ENCODE assay signal across 25 cellular contexts in the genomic region with DNA sequence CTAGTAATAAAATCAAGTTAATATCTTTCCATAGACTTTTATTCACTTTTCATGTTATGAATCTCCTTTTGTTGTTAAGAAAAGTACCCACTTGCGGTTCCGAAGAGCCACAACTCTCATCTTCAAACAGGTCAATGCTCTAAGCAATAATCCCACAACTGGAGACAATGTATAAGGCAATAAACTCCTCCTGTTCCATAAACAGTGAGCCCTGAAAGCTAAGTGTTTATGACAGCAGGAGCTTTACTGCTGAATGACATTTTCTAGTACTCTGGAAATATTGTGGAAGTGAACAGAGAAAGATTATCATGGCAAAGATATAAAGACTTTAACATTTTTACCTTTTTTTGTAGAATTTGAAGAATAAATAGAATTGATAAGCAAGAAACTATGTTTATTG.
"Had no signal": no experiment of that assay in that cellular context is flagged by ENCODE, and none has a peak within 500 bp of the region (broad histone marks: within the 10 kb centered on the region; RNA-seq: fewer than 3 reads in every experiment).

No MANE protein-coding gene starts in this region.

- H3K27me3 ChIP-seq: colonic mucosa, esophagus squamous epithelium, gastrocnemius medialis, heart left ventricle, hepatocyte, left lung had no signal

- H3K36me3 ChIP-seq: colonic mucosa, esophagus squamous epithelium, gastrocnemius medialis, heart left ventricle, left lung, lower lobe of right lung had no signal

- H3K4me3 Mint-ChIP-seq: dendritic cell treated with granulocyte-macrophage colony-stimulating factor and Interleukin-4, amounts not matched to agents 40 ng/mL and 50 ng/mL, for 4 days; effector memory CD8-positive, alpha-beta T cell; endodermal cell; immature natural killer cell; mesothelial cell of epicardium had no signal

- H3K4me2 ChIP-seq: hepatocyte had no signal

- H3K36me3 Mint-ChIP-seq: immature natural killer cell, mesothelial cell of epicardium had no signal

- H3K4me1 ChIP-seq: esophagus squamous epithelium, gastrocnemius medialis, heart left ventricle, left lung, lower lobe of right lung had no signal

- H3K9me3 ChIP-seq: colonic mucosa, esophagus squamous epithelium, gastrocnemius medialis, left lung, lower lobe of right lung had no signal

- H3K27me3 Mint-ChIP-seq: dendritic cell treated with granulocyte-macrophage colony-stimulating factor and Interleukin-4, amounts not matched to agents 40 ng/mL and 50 ng/mL, for 4 days; effector memory CD8-positive, alpha-beta T cell had no signal

- DNase-seq: colonic mucosa; cortex of kidney; effector CD8-positive, alpha-beta T cell; effector memory CD8-positive, alpha-beta T cell; endodermal cell; erythroblast; esophagus squamous epithelium; foreskin fibroblast; foreskin melanocyte; gastrocnemius medialis; heart left ventricle; hypothalamus; immature natural killer cell; islet precursor cell; kidney; kidney glomerular epithelial cell; left ventricle myocardium superior; lower lobe of right lung; mesenchymal stem cell had no signal

- H3K27ac Mint-ChIP-seq: dendritic cell treated with granulocyte-macrophage colony-stimulating factor and Interleukin-4, amounts not matched to agents 40 ng/mL and 50 ng/mL, for 4 days; effector memory CD8-positive, alpha-beta T cell; endodermal cell; immature natural killer cell; mesothelial cell of epicardium had no signal

- H3K4me3 ChIP-seq: colonic mucosa, esophagus squamous epithelium, gastrocnemius medialis, heart left ventricle, hepatocyte, left lung, lower lobe of right lung had no signal

- H3K4me1 Mint-ChIP-seq: endodermal cell, immature natural killer cell had no signal

- H2AFZ ChIP-seq: hepatocyte had no signal

- H3K27ac ChIP-seq: colonic mucosa, epithelial cell of prostate, esophagus squamous epithelium, gastrocnemius medialis, heart left ventricle, hepatocyte, left lung, lower lobe of right lung had no signal

- H3K9me3 Mint-ChIP-seq: dendritic cell treated with granulocyte-macrophage colony-stimulating factor and Interleukin-4, amounts not matched to agents 40 ng/mL and 50 ng/mL, for 4 days; endodermal cell had no signal

- ATAC-seq: effector memory CD8-positive, alpha-beta T cell; esophagus mucosa; gastrocnemius medialis; heart left ventricle; left lung; left ventricle myocardium superior; lower lobe of right lung had no signal

- H3K79me2 ChIP-seq: hepatocyte had no signal
